Comparison of ENCODE assay signal across 26 cellular contexts in the genomic region with DNA sequence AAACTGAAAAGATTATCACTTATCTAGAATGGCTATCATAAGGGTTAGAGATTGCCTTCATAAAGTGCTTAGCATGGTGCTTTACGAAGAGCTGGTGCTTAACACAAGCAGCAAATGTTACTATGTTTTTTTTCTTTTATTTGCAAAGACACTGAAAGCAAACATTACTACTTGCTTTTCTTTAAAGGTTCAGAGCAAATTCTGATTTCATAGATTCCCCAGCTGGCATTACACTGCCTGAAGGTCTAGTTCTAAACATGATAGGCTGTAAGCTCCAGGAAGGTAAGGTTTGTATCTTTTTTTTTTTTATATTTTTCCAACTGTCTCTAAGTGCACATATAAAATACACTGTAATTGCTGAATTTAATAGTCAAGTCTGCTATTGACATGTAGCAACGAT.
"Had no signal": no experiment of that assay in that cellular context is flagged by ENCODE, and none has a peak within 500 bp of the region (broad histone marks: within the 10 kb centered on the region; RNA-seq: fewer than 3 reads in every experiment).

No MANE protein-coding gene starts in this region.

- H3K4me2 ChIP-seq: SK-N-SH had no signal

- H3K9me3 ChIP-seq: Peyer's patch, SJCRH30, SK-N-SH had no signal

- H3K4me1 ChIP-seq: Peyer's patch, SJCRH30 had no signal

- H3K27me3 ChIP-seq: Peyer's patch, SJCRH30 had no signal

- FAIRE-seq: astrocyte had no signal

- H3K4me3 ChIP-seq: Peyer's patch, SJCRH30 had no signal

- DNase-seq: activated CD4-positive, alpha-beta memory T cell treated with anti-CD3 and anti-CD28 coated beads, Interleukin-2, amount 10 ng/mL, durations not matched to agents 7 days and 5 days; activated CD4-positive, alpha-beta T cell treated with anti-CD3 and anti-CD28 coated beads for 36 hours; activated CD4-positive, alpha-beta T cell treated with anti-CD3 and anti-CD28 coated beads, Interleukin-2, amount 50 U/mL, for 1 hour; activated gamma-delta T cell; activated naive CD4-positive, alpha-beta T cell treated with anti-CD3 and anti-CD28 coated beads for 36 hours; activated T-cell treated with anti-CD3 and anti-CD28 coated beads for 4 hours; activated T-cell treated with anti-CD3 and anti-CD28 coated beads, Interleukin-2, amount 50 U/mL, for 48 hours; amygdala; KG1; NCI-H1105 treated with DMSO at 0.1 percent for 48 hours; NCI-H1436 treated with DMSO at 0.1 percent for 48 hours; NCI-H187; NCI-H2081; NCI-H510A treated with DMSO at 0.1 percent for 48 hours; NCI-H69; NK-92 treated with Interleukin-12 subunit alpha and Interleukin-12 subunit beta, amount 100 ng/mL, for 24 hours; OCI-M1; Peyer's patch; Right ventricle myocardium superior; SJCRH30; SK-N-SH; T-helper 1 cell; WERI-Rb-1 had no signal

- ATAC-seq: activated CD4-positive, alpha-beta T cell treated with anti-CD3 and anti-CD28 coated beads for 36 hours; activated T-helper 17 cell treated with anti-CD3 and anti-CD28 coated beads, Interleukin-2, amount 50 U/mL, for 72 hours had no signal

- H3K27ac ChIP-seq: Peyer's patch, RWPE1, SJCRH30, WERI-Rb-1 had no signal
